ENCODE assay signal across 11 cellular contexts in the genomic region with DNA sequence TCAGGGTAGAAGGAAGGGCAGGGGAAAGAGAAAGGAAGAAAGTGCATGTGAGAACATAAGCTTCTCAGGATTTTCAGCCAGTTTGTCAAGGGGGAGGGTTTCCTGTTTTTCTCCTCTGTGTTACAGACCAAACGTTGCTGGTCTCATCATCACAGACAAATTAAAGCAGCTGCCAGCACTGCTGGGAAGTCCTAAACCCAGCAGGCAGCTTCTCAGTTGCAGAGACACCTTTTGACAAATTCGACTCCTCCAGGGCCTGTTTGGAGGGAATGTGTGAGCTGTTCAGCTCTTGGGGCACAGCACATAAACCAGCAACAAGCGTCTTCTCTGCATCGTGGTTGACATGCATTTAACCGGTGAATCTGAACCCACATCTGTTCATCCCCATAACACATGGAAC.
A peak's percentile ranks its signal among the peaks of the same experiment; 100 is the strongest.
DNase-seq lines count a peak whose midpoint lies in the region; ATAC-seq and TF ChIP-seq lines count a peak whose summit lies in the region.
"Had no signal": no experiment of that assay in that cellular context is flagged by ENCODE, and none has a peak within 500 bp of the region (broad histone marks: within the 10 kb centered on the region; RNA-seq: fewer than 3 reads in every experiment).

No MANE protein-coding gene starts in this region.

- H3K9me3 Mint-ChIP-seq in activated naive CD4-positive, alpha-beta T cell treated with anti-CD3 and anti-CD28 coated beads, Interleukin-2, amount 10 ng/mL, durations not matched to agents 7 days and 5 days = peaks cover 7% of the 10 kb centered on the region
- peaks cover 8% of the 10 kb centered on the region for H3K9me3 Mint-ChIP-seq in T-helper 2 cell treated with Interferon-gamma antibody and Interleukin-4, amounts not matched to agents 5 μg/mL and 100 μg/mL, for 36 hours

- H4K20me1 ChIP-seq in smooth muscle cell (ENCODE audit: low read depth) = no peaks in the 10 kb centered on the region

- H3K27me3 ChIP-seq in smooth muscle cell (ENCODE audit: low read depth) = no peaks in the 10 kb centered on the region
- peaks cover 0 to 10% (median 0%) of the 10 kb centered on the region in 3 donors for H3K27me3 ChIP-seq in stomach
- H3K27me3 ChIP-seq: ascending aorta had no signal

- H3K4me3 ChIP-seq in fibroblast of mammary gland (ENCODE audit: control insufficient read depth, low read depth, low read length) (no peak overlapping the region), smooth muscle cell (no peak overlapping the region), stomach (no peak overlapping the region)
- H3K4me3 ChIP-seq: ascending aorta, GM12878 had no signal

- ATAC-seq in GM19395 (IDR thresholded peaks at IDR 0.05; ENCODE audit: unreplicated experiment) = no peak
- ATAC-seq: GM12878 had no signal

- TF ChIP-seq POLR2A in stomach (IDR thresholded peaks at IDR 0.05) = no peak

- TF ChIP-seq CTCF in fibroblast of mammary gland (conservative IDR thresholded peaks at IDR 0.05; ENCODE audit: control insufficient read depth, insufficient read depth, low read depth, low read length) = no peak
- TF ChIP-seq CTCF in smooth muscle cell (IDR thresholded peaks at IDR 0.05; ENCODE audit: borderline replicate concordance, insufficient read depth, poor library complexity, severe bottlenecking) = no peak
- TF ChIP-seq CTCF in stomach (IDR thresholded peaks at IDR 0.05) = no peak

- H3K36me3 ChIP-seq in smooth muscle cell (ENCODE audit: low read depth) = no peaks in the 10 kb centered on the region
- no peaks in the 10 kb centered on the region for H3K36me3 ChIP-seq in stomach
- H3K36me3 ChIP-seq: ascending aorta had no signal

- H3K4me1 ChIP-seq in smooth muscle cell (ENCODE audit: low read depth) (peaks cover 20% of the 10 kb centered on the region), stomach (peaks cover 0 to 28% (median 7%) of the 10 kb centered on the region in 4 donors)
- H3K4me1 ChIP-seq: ascending aorta had no signal

- H3K27ac ChIP-seq in smooth muscle cell (ENCODE audit: low read depth) (peak overlapping the region; percentile 80), stomach (peak overlapping the region in 2 of 5 donors; percentile 18 to 27)
- H3K27ac ChIP-seq: ascending aorta, C4-2B had no signal

- H2AFZ ChIP-seq in smooth muscle cell (ENCODE audit: low read depth) = peak overlapping the region; percentile 60

- peaks cover 49% of the 10 kb centered on the region for H3K4me1 Mint-ChIP-seq in activated naive CD4-positive, alpha-beta T cell treated with anti-CD3 and anti-CD28 coated beads, Interleukin-2, amount 10 ng/mL, durations not matched to agents 7 days and 5 days
- peaks cover 23% of the 10 kb centered on the region for H3K4me1 Mint-ChIP-seq in T-helper 2 cell treated with Interferon-gamma antibody and Interleukin-4, amounts not matched to agents 5 μg/mL and 100 μg/mL, for 36 hours (ENCODE audit: low read depth)

- H3K4me3 Mint-ChIP-seq in activated naive CD4-positive, alpha-beta T cell treated with anti-CD3 and anti-CD28 coated beads, Interleukin-2, amount 10 ng/mL, durations not matched to agents 7 days and 5 days = peak overlapping the region; percentile 44
- peak overlapping the region; percentile 40 for H3K4me3 Mint-ChIP-seq in T-helper 2 cell treated with Interferon-gamma antibody and Interleukin-4, amounts not matched to agents 5 μg/mL and 100 μg/mL, for 36 hours

- H3K4me2 ChIP-seq in smooth muscle cell = peak overlapping the region; percentile 62

- DNase-seq in activated naive CD4-positive, alpha-beta T cell treated with anti-CD3 and anti-CD28 coated beads, Interleukin-2, amount 10 ng/mL, durations not matched to agents 7 days and 5 days = peak; percentile 57
- DNase-seq in activated naive CD4-positive, alpha-beta T cell treated with anti-CD3 and anti-CD28 coated beads, Interleukin-2, amount 50 U/mL, for 16 hours = no peak
- DNase-seq in T-helper 2 cell treated with Interferon-gamma antibody and Interleukin-4, amounts not matched to agents 5 μg/mL and 100 μg/mL, for 36 hours (ENCODE audit: low spot score) = no peak
- DNase-seq in fibroblast of mammary gland (ENCODE audit: low read depth) = peak; percentile 47
- DNase-seq in smooth muscle cell (lab: John Stamatoyannopoulos, UW; ENCODE audit: unreplicated experiment) = no peak
- DNase-seq in stomach = no peak
- DNase-seq in NCI-H1694 (lab: John Stamatoyannopoulos, UW) = no peak

- H3F3A ChIP-seq in smooth muscle cell (ENCODE audit: low read depth) = peaks cover 8% of the 10 kb centered on the region

- H3K9me3 ChIP-seq in smooth muscle cell (replicated peaks; ENCODE audit: low read depth) = no peaks in the 10 kb centered on the region
- H3K9me3 ChIP-seq in stomach = no peaks in the 10 kb centered on the region
- H3K9me3 ChIP-seq: ascending aorta had no signal

- TF ChIP-seq EP300 in stomach (IDR thresholded peaks at IDR 0.05) = no peak

- H3K27me3 Mint-ChIP-seq in activated naive CD4-positive, alpha-beta T cell treated with anti-CD3 and anti-CD28 coated beads, Interleukin-2, amount 10 ng/mL, durations not matched to agents 7 days and 5 days = no peaks in the 10 kb centered on the region
- peaks cover 4% of the 10 kb centered on the region for H3K27me3 Mint-ChIP-seq in T-helper 2 cell treated with Interferon-gamma antibody and Interleukin-4, amounts not matched to agents 5 μg/mL and 100 μg/mL, for 36 hours (ENCODE audit: low read depth)

- peak overlapping the region; percentile 94 for H3K27ac Mint-ChIP-seq in activated naive CD4-positive, alpha-beta T cell treated with anti-CD3 and anti-CD28 coated beads, Interleukin-2, amount 10 ng/mL, durations not matched to agents 7 days and 5 days
- peak overlapping the region; percentile 66 for H3K27ac Mint-ChIP-seq in T-helper 2 cell treated with Interferon-gamma antibody and Interleukin-4, amounts not matched to agents 5 μg/mL and 100 μg/mL, for 36 hours

- peak overlapping the region; percentile 45 for H3K9ac ChIP-seq in smooth muscle cell (ENCODE audit: low read depth)

- CTCF ChIA-PET in activated naive CD4-positive, alpha-beta T cell treated with anti-CD3 and anti-CD28 coated beads, Interleukin-2, amount 10 ng/mL, durations not matched to agents 7 days and 5 days (lab: Charles Lee) = interaction anchor here (0.6 to 0.9 kb wide), 5 partner anchors 10 to 557 kb away, joined by 3 read pairs; no protein-coding TSS in a partner anchor

- WGBS in smooth muscle cell (ENCODE audit: low lambda C conversion rate) = 23% methylated on average over 5 of the region's 5 CpGs
- WGBS in stomach, 5 donors = 28 to 46% (median 40%) methylated on average over 5 of the region's 5 CpGs

- H3K79me2 ChIP-seq in smooth muscle cell (ENCODE audit: low read depth) = no peaks in the 10 kb centered on the region

- intact Hi-C loops in stomach (cut with DNase I; ENCODE audit: low total_unique reads) = no loop called here

- H3K36me3 Mint-ChIP-seq in activated naive CD4-positive, alpha-beta T cell treated with anti-CD3 and anti-CD28 coated beads, Interleukin-2, amount 10 ng/mL, durations not matched to agents 7 days and 5 days = peaks cover 5% of the 10 kb centered on the region
- no peaks in the 10 kb centered on the region for H3K36me3 Mint-ChIP-seq in T-helper 2 cell treated with Interferon-gamma antibody and Interleukin-4, amounts not matched to agents 5 μg/mL and 100 μg/mL, for 36 hours (ENCODE audit: low read depth)

Comparison
In these comparisons a context has a peak if more than half of its experiments do, and no peak if none do; other contexts are left out.
1. DNase-seq: peak in activated naive CD4-positive, alpha-beta T cell treated with anti-CD3 and anti-CD28 coated beads, Interleukin-2, amount 10 ng/mL, durations not matched to agents 7 days and 5 days (single experiment) and fibroblast of mammary gland (single experiment); none in activated naive CD4-positive, alpha-beta T cell treated with anti-CD3 and anti-CD28 coated beads, Interleukin-2, amount 50 U/mL, for 16 hours (single experiment), T-helper 2 cell treated with Interferon-gamma antibody and Interleukin-4, amounts not matched to agents 5 μg/mL and 100 μg/mL, for 36 hours (single experiment), smooth muscle cell (single experiment), stomach (single experiment) and NCI-H1694 (single experiment).